12 cellular contexts compared by ENCODE assay signal in the genomic region with DNA sequence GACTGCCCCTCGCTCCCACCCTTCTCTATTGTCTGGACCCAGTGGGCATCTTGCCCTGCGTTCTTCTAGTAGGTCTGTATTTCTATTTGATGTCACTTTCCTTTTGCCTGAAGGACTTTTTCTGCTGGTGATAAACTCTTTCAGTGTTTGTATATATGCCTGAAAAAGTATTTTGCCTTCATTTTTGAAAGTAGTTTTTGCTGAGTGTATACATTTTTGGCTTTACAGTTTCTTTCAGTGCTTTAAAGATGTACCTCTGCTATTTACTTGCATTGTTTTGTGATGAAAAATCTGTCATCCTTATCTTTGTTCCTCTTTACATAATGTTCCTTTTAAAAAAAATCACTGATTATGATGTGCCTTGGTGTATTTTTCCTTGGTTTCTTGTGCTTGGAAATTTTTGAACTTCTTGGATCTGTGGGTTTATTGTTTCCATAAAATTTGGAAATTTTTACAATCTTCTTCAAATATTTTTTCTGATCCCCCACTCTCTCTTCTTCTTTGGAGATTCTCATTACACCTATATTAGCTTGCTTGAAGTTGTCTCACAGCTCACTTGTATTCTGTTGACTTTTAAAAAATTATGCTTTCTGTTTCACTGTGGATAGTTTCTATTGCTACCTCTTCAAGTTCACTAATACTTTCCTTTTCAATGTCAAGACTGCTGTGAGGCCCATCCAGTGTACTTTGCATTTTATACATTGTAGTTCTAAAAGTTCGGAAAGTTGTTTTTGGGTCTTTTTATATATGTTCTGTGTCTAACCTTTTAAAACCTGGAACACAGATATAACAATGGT.
DNase-seq lines count a peak whose midpoint lies in the region; ATAC-seq, FAIRE-seq and TF ChIP-seq lines count a peak whose summit lies in the region.
"Had no signal": no experiment of that assay in that cellular context is flagged by ENCODE, and none has a peak within 500 bp of the region (broad histone marks: within the 10 kb centered on the region; RNA-seq: fewer than 3 reads in every experiment).

No MANE protein-coding gene starts in this region.

- no peak overlapping the region for H3K4me3 ChIP-seq in CD8-positive, alpha-beta T cell (ENCODE audit: low read depth, low read length)
- H3K4me3 ChIP-seq in spleen (no peak overlapping the region), pancreas (no peak overlapping the region)
- H3K4me3 ChIP-seq: BLaER1 had no signal

- no peak for FAIRE-seq in pancreas (lab: Jason Lieb, UNC)

- no peak overlapping the region for H3K4me3 Mint-ChIP-seq in CD8-positive, alpha-beta T cell
- H3K4me3 Mint-ChIP-seq in activated T-helper 1 cell treated with anti-CD3 and anti-CD28 coated beads, Interleukin-12 subunit alpha, Interleukin-12 subunit beta, Interleukin-2, Interleukin-4 antibody, amounts not matched to agents 30 ng/mL and 10 ng/mL and 1 ng/mL, durations not matched to agents 14 hours and 24 hours and 36 hours, result peak overlapping the region; percentile 34

- H3K36me3 ChIP-seq in CD8-positive, alpha-beta T cell (ENCODE audit: insufficient read depth, low read length), result peaks cover 90% of the 10 kb centered on the region
- H3K36me3 ChIP-seq in spleen (peaks cover 8 to 100% (median 98%) of the 10 kb centered on the region in 6 donors), pancreas (peaks cover 0 to 69% (median 49%) of the 10 kb centered on the region in 3 donors)

- CTCF ChIA-PET in CD8-positive, alpha-beta T cell (lab: Charles Lee), result interaction anchor here (0.7 to 4.6 kb wide), 4 partner anchors 9 to 1138 kb away, joined by 3 to 31 read pairs (median 5); no protein-coding TSS in a partner anchor

- no peaks in the 10 kb centered on the region for H3K9me3 ChIP-seq in CD8-positive, alpha-beta T cell (ENCODE audit: low read length)
- H3K9me3 ChIP-seq in spleen, result no peaks in the 10 kb centered on the region
- no peaks in the 10 kb centered on the region for H3K9me3 ChIP-seq in pancreas
- H3K9me3 ChIP-seq: BLaER1 had no signal

- peak overlapping the region; percentile 67 for H3K27ac Mint-ChIP-seq in CD8-positive, alpha-beta T cell
- H3K27ac Mint-ChIP-seq in activated T-helper 1 cell treated with anti-CD3 and anti-CD28 coated beads, Interleukin-12 subunit alpha, Interleukin-12 subunit beta, Interleukin-2, Interleukin-4 antibody, amounts not matched to agents 30 ng/mL and 10 ng/mL and 1 ng/mL, durations not matched to agents 14 hours and 24 hours and 36 hours, result peak overlapping the region; percentile 79

- TF ChIP-seq POLR2A in spleen (IDR thresholded peaks at IDR 0.05), result no peak

- H3K27ac ChIP-seq in CD8-positive, alpha-beta T cell (ENCODE audit: low read depth, low read length), result no peak overlapping the region
- H3K27ac ChIP-seq in spleen (peak overlapping the region in 3 of 8 donors; percentile 5 to 37 (median 9)), pancreas (no peak overlapping the region)
- H3K27ac ChIP-seq: BLaER1 had no signal

- peaks cover 75% of the 10 kb centered on the region for H3K4me1 Mint-ChIP-seq in CD8-positive, alpha-beta T cell (ENCODE audit: low read depth)
- H3K4me1 Mint-ChIP-seq in activated T-helper 1 cell treated with anti-CD3 and anti-CD28 coated beads, Interleukin-12 subunit alpha, Interleukin-12 subunit beta, Interleukin-2, Interleukin-4 antibody, amounts not matched to agents 30 ng/mL and 10 ng/mL and 1 ng/mL, durations not matched to agents 14 hours and 24 hours and 36 hours (ENCODE audit: low read depth), result peaks cover 91% of the 10 kb centered on the region

- H3K27me3 Mint-ChIP-seq in CD8-positive, alpha-beta T cell (ENCODE audit: low read depth), result no peaks in the 10 kb centered on the region
- H3K27me3 Mint-ChIP-seq in activated T-helper 1 cell treated with anti-CD3 and anti-CD28 coated beads, Interleukin-12 subunit alpha, Interleukin-12 subunit beta, Interleukin-2, Interleukin-4 antibody, amounts not matched to agents 30 ng/mL and 10 ng/mL and 1 ng/mL, durations not matched to agents 14 hours and 24 hours and 36 hours (ENCODE audit: insufficient read depth), result no peaks in the 10 kb centered on the region

- no peak for ATAC-seq in CD8-positive, alpha-beta T cell
- ATAC-seq in GM19395 (IDR thresholded peaks at IDR 0.05; ENCODE audit: unreplicated experiment) (peak; percentile 90), HG02938 (IDR thresholded peaks at IDR 0.05; ENCODE audit: unreplicated experiment) (peak; percentile 83), pancreas (no peak)
- ATAC-seq: esophagus mucosa, left cardiac atrium had no signal

- intact Hi-C loops in CD8-positive, alpha-beta T cell (cut with DNase I, micrococcal nuclease), result no loop called here
- intact Hi-C loops in activated T-helper 1 cell treated with anti-CD3 and anti-CD28 coated beads, Interleukin-12 subunit alpha, Interleukin-12 subunit beta, Interleukin-2, Interleukin-4 antibody, amounts not matched to agents 30 ng/mL and 10 ng/mL and 1 ng/mL, durations not matched to agents 14 hours and 24 hours and 36 hours (cut with micrococcal nuclease), result loop anchor here (2.0 kb wide), 1 partner anchor 218 kb away; no protein-coding TSS in a partner anchor
- intact Hi-C loops in spleen (cut with DNase I; ENCODE audit: low total_unique reads) (no loop called here), pancreas (cut with DNase I) (no loop called here)

- no peak for TF ChIP-seq CTCF in CD8-positive, alpha-beta T cell (IDR thresholded peaks at IDR 0.05)
- TF ChIP-seq CTCF in spleen (IDR thresholded peaks at IDR 0.05 in 8 of 11, conservative IDR thresholded peaks at IDR 0.05 in 3 of 11) (no peak), pancreas (IDR thresholded peaks at IDR 0.05) (no peak)

- H3K27me3 ChIP-seq in CD8-positive, alpha-beta T cell (ENCODE audit: insufficient read depth, low read length), result no peaks in the 10 kb centered on the region
- H3K27me3 ChIP-seq in spleen (replicated peaks in 1 of 7), result no peaks in the 10 kb centered on the region
- H3K27me3 ChIP-seq in pancreas, result no peaks in the 10 kb centered on the region
- H3K27me3 ChIP-seq: BLaER1 had no signal

- H3K9me3 Mint-ChIP-seq in CD8-positive, alpha-beta T cell, result no peaks in the 10 kb centered on the region
- no peaks in the 10 kb centered on the region for H3K9me3 Mint-ChIP-seq in activated T-helper 1 cell treated with anti-CD3 and anti-CD28 coated beads, Interleukin-12 subunit alpha, Interleukin-12 subunit beta, Interleukin-2, Interleukin-4 antibody, amounts not matched to agents 30 ng/mL and 10 ng/mL and 1 ng/mL, durations not matched to agents 14 hours and 24 hours and 36 hours

- DNase-seq in CD8-positive, alpha-beta T cell, result no peak
- DNase-seq in activated T-helper 1 cell treated with anti-CD3 and anti-CD28 coated beads, Interleukin-12 subunit alpha, Interleukin-12 subunit beta, Interleukin-2, Interleukin-4 antibody, amounts not matched to agents 30 ng/mL and 10 ng/mL and 1 ng/mL, durations not matched to agents 14 hours and 24 hours and 36 hours (ENCODE audit: low spot score), result no peak
- no peak for DNase-seq in iPS-NIHi11 (ENCODE audit: low spot score)
- DNase-seq in spleen, result no peak
- no peak for DNase-seq in GM19238 (ENCODE audit: insufficient read length, low spot score)
- DNase-seq in pancreas, result no peak
- DNase-seq: left cardiac atrium, NCI-H2227 treated with DMSO at 0.1 percent for 48 hours had no signal

- H3K4me1 ChIP-seq in CD8-positive, alpha-beta T cell (ENCODE audit: insufficient read depth, low read length), result peaks cover 23% of the 10 kb centered on the region
- H3K4me1 ChIP-seq in spleen (peaks cover 0 to 67% (median 23%) of the 10 kb centered on the region in 6 donors), pancreas (no peaks in the 10 kb centered on the region)

- WGBS in spleen, 5 donors, result 92 to 98% (median 95%) methylated on average over 3 of the region's 3 CpGs
- 94 to 95% methylated on average over 3 of the region's 3 CpGs for WGBS in pancreas, 2 donors

- H3K36me3 Mint-ChIP-seq in CD8-positive, alpha-beta T cell, result peaks cover 96% of the 10 kb centered on the region
- peaks cover 79% of the 10 kb centered on the region for H3K36me3 Mint-ChIP-seq in activated T-helper 1 cell treated with anti-CD3 and anti-CD28 coated beads, Interleukin-12 subunit alpha, Interleukin-12 subunit beta, Interleukin-2, Interleukin-4 antibody, amounts not matched to agents 30 ng/mL and 10 ng/mL and 1 ng/mL, durations not matched to agents 14 hours and 24 hours and 36 hours (ENCODE audit: low read depth)

- POLR2A ChIA-PET in CD8-positive, alpha-beta T cell (lab: Charles Lee), result no interaction called here

Comparison
In these comparisons a context has a peak if more than half of its experiments do, and no peak if none do; other contexts are left out.
1. ATAC-seq: peak in GM19395 (single experiment) and HG02938 (single experiment); none in CD8-positive, alpha-beta T cell (single experiment) and pancreas (0 of 4).